In the genomic region with DNA sequence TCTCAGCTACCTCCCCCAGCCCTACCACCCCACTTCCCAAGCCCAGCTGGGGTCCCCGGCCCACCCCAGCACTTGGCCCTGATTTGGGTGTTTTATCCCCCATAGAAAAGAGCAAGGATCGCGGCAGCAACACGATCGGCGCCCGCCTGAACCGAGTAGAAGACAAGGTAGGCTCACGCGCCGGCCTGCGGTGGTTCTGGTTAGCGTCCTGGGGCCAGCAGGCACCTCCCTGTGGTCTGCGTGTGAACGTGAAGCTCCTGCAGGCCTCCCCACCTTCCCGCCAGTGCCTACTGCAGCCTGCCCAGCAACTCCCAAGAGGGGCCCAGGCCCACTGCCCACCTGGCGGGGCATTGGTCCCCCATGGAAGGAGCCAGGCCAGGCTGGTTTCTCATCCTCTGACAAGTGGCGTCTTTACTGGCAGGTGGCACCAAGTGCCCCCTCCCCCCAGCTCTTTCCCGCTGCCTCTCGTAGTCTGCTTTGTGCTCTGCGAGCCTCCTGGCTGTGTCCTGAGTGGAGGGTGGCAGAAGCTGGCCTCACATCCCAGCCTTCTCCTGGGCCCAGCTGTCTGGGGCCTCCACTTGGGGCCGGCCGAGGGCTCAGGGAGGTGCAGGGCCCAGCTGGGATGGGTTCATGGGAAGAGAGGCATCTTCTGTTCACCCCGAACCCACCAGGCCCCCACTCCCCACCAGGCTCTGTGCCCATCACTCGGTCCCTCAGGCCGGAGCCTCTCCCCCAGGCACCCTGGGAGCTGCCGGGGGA, we compare ENCODE assay signal across 9 cellular contexts.
DNase-seq lines count a peak whose midpoint lies in the region; ATAC-seq, FAIRE-seq and TF ChIP-seq lines count a peak whose summit lies in the region.
"Had no signal": no experiment of that assay in that cellular context is flagged by ENCODE, and none has a peak within 500 bp of the region (broad histone marks: within the 10 kb centered on the region; RNA-seq: fewer than 3 reads in every experiment).

No MANE protein-coding gene starts in this region.

- DNase-seq in natural killer cell = peak; percentile 14
- DNase-seq in natural killer cell treated with Interleukin-12 subunit alpha and Interleukin-12 subunit beta and Interleukin-15 and Interleukin-18, amount 100 ng/mL, for 72 hours (ENCODE audit: low spot score) = no peak
- DNase-seq in mesenchymal stem cell = no peak
- DNase-seq in aorta = peak; percentile 44 to 73
- no peak for DNase-seq in D721Med (ENCODE audit: insufficient read length, low spot score)

- no peak overlapping the region for H2BK5ac ChIP-seq in mesenchymal stem cell (ENCODE audit: low read depth, low read length, poor library complexity, severe bottlenecking)

- H3K14ac ChIP-seq in mesenchymal stem cell (ENCODE audit: low read length in 2 of 2) = no peak overlapping the region

- TF ChIP-seq CTCF in natural killer cell (IDR thresholded peaks at IDR 0.05) = no peak
- no peak for TF ChIP-seq CTCF in brain (conservative IDR thresholded peaks at IDR 0.05)
- TF ChIP-seq CTCF in D721Med (IDR thresholded peaks at IDR 0.05; ENCODE audit: insufficient read depth, missing control alignments) = no peak

- peaks cover 0 to 6% of the 10 kb centered on the region in 2 donors for H3K4me1 Mint-ChIP-seq in natural killer cell
- H3K4me1 Mint-ChIP-seq in natural killer cell treated with Interleukin-12 subunit alpha and Interleukin-12 subunit beta and Interleukin-15 and Interleukin-18, amount 100 ng/mL, for 72 hours (ENCODE audit: low read depth in 2 of 2) = no peaks in the 10 kb centered on the region
- H3K4me1 Mint-ChIP-seq in brain = peaks cover 40% of the 10 kb centered on the region

- 90% methylated on average over 27 of the region's 27 CpGs for WGBS in mesenchymal stem cell
- WGBS in aorta, 2 donors = 60 to 67% methylated on average over 25 to 27 of the region's 27 CpGs

- H2AK5ac ChIP-seq in mesenchymal stem cell (ENCODE audit: low read length, severe bottlenecking) = no peak overlapping the region

- H3K9ac ChIP-seq in mesenchymal stem cell (ENCODE audit: low read length) = no peak overlapping the region

- peak overlapping the region; percentile 28 to 51 for H2BK12ac ChIP-seq in mesenchymal stem cell (ENCODE audit: low read length in 2 of 2)

- H3K23ac ChIP-seq in mesenchymal stem cell (ENCODE audit: low read length in 2 of 2) = no peak overlapping the region

- H3K36me3 Mint-ChIP-seq in natural killer cell (no peaks in the 10 kb centered on the region), brain (no peaks in the 10 kb centered on the region)
- H3K36me3 Mint-ChIP-seq in natural killer cell treated with Interleukin-12 subunit alpha and Interleukin-12 subunit beta and Interleukin-15 and Interleukin-18, amount 100 ng/mL, for 72 hours = no peaks in the 10 kb centered on the region

- peak in 1 of 3 donors; percentile 34 for ATAC-seq in natural killer cell
- no peak for ATAC-seq in natural killer cell treated with Interleukin-12 subunit alpha and Interleukin-12 subunit beta and Interleukin-15 and Interleukin-18, amount 100 ng/mL, for 72 hours
- no peak for ATAC-seq in aorta (ENCODE audit: low FRiP score)
- ATAC-seq in HG02642 (IDR thresholded peaks at IDR 0.05; ENCODE audit: poor library complexity, unreplicated experiment) = no peak
- no peak for ATAC-seq in HG03097 (IDR thresholded peaks at IDR 0.05; ENCODE audit: low FRiP score, unreplicated experiment)

- H2AFZ ChIP-seq in mesenchymal stem cell (ENCODE audit: low read depth, low read length) = no peak overlapping the region

- no peak overlapping the region for H3K27ac Mint-ChIP-seq in natural killer cell
- no peak overlapping the region for H3K27ac Mint-ChIP-seq in natural killer cell treated with Interleukin-12 subunit alpha and Interleukin-12 subunit beta and Interleukin-15 and Interleukin-18, amount 100 ng/mL, for 72 hours
- H3K27ac Mint-ChIP-seq in brain = peak overlapping the region; percentile 40 to 91 (median 88)
- H3K27ac Mint-ChIP-seq: dendritic cell treated with granulocyte-macrophage colony-stimulating factor and Interleukin-4, amounts not matched to agents 40 ng/mL and 50 ng/mL, for 4 days had no signal

- no peak for FAIRE-seq in D721Med (lab: Jason Lieb, UNC)

- no peak overlapping the region for H3K4me3 ChIP-seq in mesenchymal stem cell (ENCODE audit: insufficient read depth in 1 of 2, low read depth in 1 of 2, low read length in 2 of 2)
- no peak overlapping the region for H3K4me3 ChIP-seq in aorta (ENCODE audit: low read length in 2 of 2)

- H3K4me1 ChIP-seq in mesenchymal stem cell (ENCODE audit: control insufficient read depth, insufficient read depth, low read depth, low read length) (peaks cover 26% of the 10 kb centered on the region), aorta (ENCODE audit: control insufficient read depth in 1 of 2, insufficient read depth in 2 of 2, low read length in 2 of 2) (no peaks in the 10 kb centered on the region)

- H3K4me2 ChIP-seq in mesenchymal stem cell (ENCODE audit: low read length, poor library complexity, severe bottlenecking) = no peak overlapping the region

- peak overlapping the region; percentile 75 for H4K8ac ChIP-seq in mesenchymal stem cell (ENCODE audit: low read length)

- H3K27me3 ChIP-seq in mesenchymal stem cell (ENCODE audit: control insufficient read depth in 1 of 2, insufficient read depth in 1 of 2, low read length in 2 of 2) = peaks cover 0 to 27% of the 10 kb centered on the region in 2 experiments
- no peaks in the 10 kb centered on the region for H3K27me3 ChIP-seq in aorta (ENCODE audit: control insufficient read depth in 1 of 2, insufficient read depth in 2 of 2, low read length in 1 of 2)

- H3K4ac ChIP-seq in mesenchymal stem cell (ENCODE audit: low read depth in 1 of 2, low read length in 2 of 2) = peak overlapping the region in 1 of 2 experiments; percentile 10

- peak overlapping the region; percentile 98 for H2BK15ac ChIP-seq in mesenchymal stem cell (ENCODE audit: low read depth, poor library complexity, severe bottlenecking)

- H3K9me3 Mint-ChIP-seq in natural killer cell = no peaks in the 10 kb centered on the region
- no peaks in the 10 kb centered on the region for H3K9me3 Mint-ChIP-seq in natural killer cell treated with Interleukin-12 subunit alpha and Interleukin-12 subunit beta and Interleukin-15 and Interleukin-18, amount 100 ng/mL, for 72 hours
- peaks cover 0 to 12% (median 11%) of the 10 kb centered on the region in 5 experiments for H3K9me3 Mint-ChIP-seq in brain
- H3K9me3 Mint-ChIP-seq: dendritic cell treated with granulocyte-macrophage colony-stimulating factor and Interleukin-4, amounts not matched to agents 40 ng/mL and 50 ng/mL, for 4 days had no signal

- H3K27ac ChIP-seq in mesenchymal stem cell (ENCODE audit: low read length, poor library complexity, severe bottlenecking) (no peak overlapping the region), aorta (ENCODE audit: low read depth in 1 of 2, low read length in 2 of 2) (no peak overlapping the region)

- H3K27me3 Mint-ChIP-seq in natural killer cell (ENCODE audit: low read depth in 2 of 2) = peaks cover 24 to 28% of the 10 kb centered on the region in 2 donors
- peaks cover 4 to 18% of the 10 kb centered on the region in 2 donors for H3K27me3 Mint-ChIP-seq in natural killer cell treated with Interleukin-12 subunit alpha and Interleukin-12 subunit beta and Interleukin-15 and Interleukin-18, amount 100 ng/mL, for 72 hours
- H3K27me3 Mint-ChIP-seq in brain = peaks cover 31% of the 10 kb centered on the region

- H3K9me3 ChIP-seq in mesenchymal stem cell (ENCODE audit: control insufficient read depth, low read length) = no peaks in the 10 kb centered on the region
- no peaks in the 10 kb centered on the region for H3K9me3 ChIP-seq in aorta (ENCODE audit: control insufficient read depth, low read length)

- peak overlapping the region; percentile 64 for H2BK120ac ChIP-seq in mesenchymal stem cell (ENCODE audit: low read depth, low read length)

- H3K79me1 ChIP-seq in mesenchymal stem cell (replicated peaks; ENCODE audit: low read length, poor library complexity, severe bottlenecking) = no peaks in the 10 kb centered on the region

- no peak overlapping the region for H3K4me3 Mint-ChIP-seq in natural killer cell
- no peak overlapping the region for H3K4me3 Mint-ChIP-seq in natural killer cell treated with Interleukin-12 subunit alpha and Interleukin-12 subunit beta and Interleukin-15 and Interleukin-18, amount 100 ng/mL, for 72 hours
- peak overlapping the region in 2 of 5 experiments; percentile 31 to 33 for H3K4me3 Mint-ChIP-seq in brain
- H3K4me3 Mint-ChIP-seq: dendritic cell treated with granulocyte-macrophage colony-stimulating factor and Interleukin-4, amounts not matched to agents 40 ng/mL and 50 ng/mL, for 4 days had no signal

- peak overlapping the region; percentile 5 to 82 for H3K18ac ChIP-seq in mesenchymal stem cell (ENCODE audit: low read depth in 1 of 2, low read length in 2 of 2)

- peak overlapping the region; percentile 65 for H4K91ac ChIP-seq in mesenchymal stem cell (ENCODE audit: low read length)

- intact Hi-C loops in natural killer cell (cut with micrococcal nuclease) = no loop called here
- intact Hi-C loops in aorta (cut with DNase I) = loop anchor here (2.0 to 5.0 kb wide), 3 partner anchors 71 to 109 kb away; no protein-coding TSS in a partner anchor

- H3K36me3 ChIP-seq in mesenchymal stem cell (ENCODE audit: control insufficient read depth in 1 of 2, insufficient read depth in 2 of 2, low read depth in 1 of 2, low read length in 2 of 2) = no peaks in the 10 kb centered on the region
- no peaks in the 10 kb centered on the region for H3K36me3 ChIP-seq in aorta (ENCODE audit: control insufficient read depth in 1 of 2, insufficient read depth in 2 of 2, low read length in 1 of 2)

Comparison
In these comparisons a context has a peak if more than half of its experiments do, and no peak if none do; other contexts are left out.
1. DNase-seq: peak in natural killer cell (single experiment) and aorta (2 of 2); none in natural killer cell treated with Interleukin-12 subunit alpha and Interleukin-12 subunit beta and Interleukin-15 and Interleukin-18, amount 100 ng/mL, for 72 hours (single experiment), mesenchymal stem cell (single experiment) and D721Med (single experiment).
2. H3K27ac Mint-ChIP-seq: peak in brain (5 of 5); none in natural killer cell (0 of 2) and natural killer cell treated with Interleukin-12 subunit alpha and Interleukin-12 subunit beta and Interleukin-15 and Interleukin-18, amount 100 ng/mL, for 72 hours (0 of 2).